1 cellular context compared by ENCODE assay signal in genomic region chr14:55427439-55427838, GRCh38.
A peak's percentile ranks its signal among the peaks of the same experiment; 100 is the strongest.
TF ChIP-seq lines count a peak whose summit lies in the region.

No MANE protein-coding gene starts in this region.

TF ChIP-seq in K562, 482 proteins besides CTCF, POLR2A, EP300 and RAD21 (continued from another document):
- no peak for TF ChIP-seq ZHX1 (conservative IDR thresholded peaks at IDR 0.05; ENCODE audit: low read length)
- peak; percentile 20; the same call in 1 of the 2 replicates for TF ChIP-seq CBFA2T2 (conservative IDR thresholded peaks at IDR 0.05)
- TF ChIP-seq, protein P1, sequence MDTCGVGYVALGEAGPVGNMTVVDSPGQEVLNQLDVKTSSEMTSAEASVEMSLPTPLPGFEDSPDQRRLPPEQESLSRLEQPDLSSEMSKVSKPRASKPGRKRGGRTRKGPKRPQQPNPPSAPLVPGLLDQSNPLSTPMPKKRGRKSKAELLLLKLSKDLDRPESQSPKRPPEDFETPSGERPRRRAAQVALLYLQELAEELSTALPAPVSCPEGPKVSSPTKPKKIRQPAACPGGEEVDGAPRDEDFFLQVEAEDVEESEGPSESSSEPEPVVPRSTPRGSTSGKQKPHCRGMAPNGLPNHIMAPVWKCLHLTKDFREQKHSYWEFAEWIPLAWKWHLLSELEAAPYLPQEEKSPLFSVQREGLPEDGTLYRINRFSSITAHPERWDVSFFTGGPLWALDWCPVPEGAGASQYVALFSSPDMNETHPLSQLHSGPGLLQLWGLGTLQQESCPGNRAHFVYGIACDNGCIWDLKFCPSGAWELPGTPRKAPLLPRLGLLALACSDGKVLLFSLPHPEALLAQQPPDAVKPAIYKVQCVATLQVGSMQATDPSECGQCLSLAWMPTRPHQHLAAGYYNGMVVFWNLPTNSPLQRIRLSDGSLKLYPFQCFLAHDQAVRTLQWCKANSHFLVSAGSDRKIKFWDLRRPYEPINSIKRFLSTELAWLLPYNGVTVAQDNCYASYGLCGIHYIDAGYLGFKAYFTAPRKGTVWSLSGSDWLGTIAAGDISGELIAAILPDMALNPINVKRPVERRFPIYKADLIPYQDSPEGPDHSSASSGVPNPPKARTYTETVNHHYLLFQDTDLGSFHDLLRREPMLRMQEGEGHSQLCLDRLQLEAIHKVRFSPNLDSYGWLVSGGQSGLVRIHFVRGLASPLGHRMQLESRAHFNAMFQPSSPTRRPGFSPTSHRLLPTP (IDR thresholded peaks at IDR 0.05; ENCODE audit: borderline replicate concordance, extremely low read depth, insufficient read length), result no peak
- no peak for TF ChIP-seq XRCC3 (IDR thresholded peaks at IDR 0.05)
- TF ChIP-seq ZNF589 (CRISPR knock-in tag; IDR thresholded peaks at IDR 0.05; ENCODE audit: low read depth), result no peak
